ENCODE assay signal across 8 cellular contexts in genomic region chr9:100472725-100473261, GRCh38. TPM values are rescaled to one million over a fixed set of nuclear protein-coding genes. Genes with fewer than 3 reads are reported as not detected.
DNase-seq lines count a peak whose midpoint lies in the region; ATAC-seq lines count a peak whose summit lies in the region.

TMEFF1 (plus strand) TSS chr9:100473149; CDS start chr9:100473545, 396 bp downstream.

- H3K9me3 Mint-ChIP-seq in activated CD4-positive, alpha-beta T cell treated with anti-CD3 and anti-CD28 coated beads, Interleukin-2, amount 10 ng/mL, durations not matched to agents 7 days and 5 days, result no peaks in the 10 kb centered on the region

- peak within 1 kb of the TSS in 1 of 2 experiments; percentile 77 for H3K14ac ChIP-seq in mesenchymal stem cell (ENCODE audit: low read length in 2 of 2)

- H3K27me3 ChIP-seq in mesenchymal stem cell (ENCODE audit: control insufficient read depth in 1 of 2, insufficient read depth in 1 of 2, low read length in 2 of 2), result peaks cover 0 to 5% of the 10 kb centered on the region in 2 experiments

- H3K36me3 ChIP-seq in mesenchymal stem cell (ENCODE audit: control insufficient read depth in 1 of 2, insufficient read depth in 2 of 2, low read depth in 1 of 2, low read length in 2 of 2), result no peaks in the 10 kb centered on the region

- peak; percentile 55 for ATAC-seq in GM21825 (IDR thresholded peaks at IDR 0.05; ENCODE audit: unreplicated experiment)
- no peak for ATAC-seq in GM18873 (IDR thresholded peaks at IDR 0.05; ENCODE audit: low FRiP score, unreplicated experiment)

- peak; percentile 96 for DNase-seq in D341Med (ENCODE audit: low spot score)
- peak; percentile 53 for DNase-seq in NCI-H1105 (lab: John Stamatoyannopoulos, UW)
- DNase-seq in activated CD4-positive, alpha-beta T cell treated with anti-CD3 and anti-CD28 coated beads, Interleukin-2, amount 10 ng/mL, durations not matched to agents 7 days and 5 days, result peak; percentile 39
- peak; percentile 5 for DNase-seq in effector CD4-positive, alpha-beta T cell
- DNase-seq in mesenchymal stem cell, result peak; percentile 27
- peak in 5 of 6 experiments; percentile 2 to 31 (median 7) for DNase-seq in stimulated activated naive CD4-positive, alpha-beta T cell (lab: John Stamatoyannopoulos, UW)

- peak within 1 kb of the TSS; percentile 28 to 54 for H3K18ac ChIP-seq in mesenchymal stem cell (ENCODE audit: low read depth in 1 of 2, low read length in 2 of 2)

- H3K4me3 ChIP-seq in mesenchymal stem cell (ENCODE audit: insufficient read depth in 1 of 2, low read depth in 1 of 2, low read length in 2 of 2), result peak within 1 kb of the TSS; percentile 82

- H2BK12ac ChIP-seq in mesenchymal stem cell (ENCODE audit: low read length in 2 of 2), result no peak within 1 kb of the TSS

- peaks cover 48% of the 10 kb centered on the region for H3K27me3 Mint-ChIP-seq in activated CD4-positive, alpha-beta T cell treated with anti-CD3 and anti-CD28 coated beads, Interleukin-2, amount 10 ng/mL, durations not matched to agents 7 days and 5 days

- H3K79me1 ChIP-seq in mesenchymal stem cell (replicated peaks; ENCODE audit: low read length, poor library complexity, severe bottlenecking), result peaks cover 16% of the 10 kb centered on the region

- peak within 1 kb of the TSS in 1 of 2 experiments; percentile 32 for H3K4ac ChIP-seq in mesenchymal stem cell (ENCODE audit: low read depth in 1 of 2, low read length in 2 of 2)

- peak within 1 kb of the TSS; percentile 33 for H2AFZ ChIP-seq in mesenchymal stem cell (ENCODE audit: low read depth, low read length)

- H3K4me3 Mint-ChIP-seq in activated CD4-positive, alpha-beta T cell treated with anti-CD3 and anti-CD28 coated beads, Interleukin-2, amount 10 ng/mL, durations not matched to agents 7 days and 5 days, result peak within 1 kb of the TSS; percentile 59

- no peak within 1 kb of the TSS for H3K27ac ChIP-seq in mesenchymal stem cell (ENCODE audit: low read length, poor library complexity, severe bottlenecking)

- no peak within 1 kb of the TSS for H2BK15ac ChIP-seq in mesenchymal stem cell (ENCODE audit: low read depth, poor library complexity, severe bottlenecking)

- H3K9me3 ChIP-seq in mesenchymal stem cell (ENCODE audit: control insufficient read depth, low read length), result no peaks in the 10 kb centered on the region

- peaks cover 7% of the 10 kb centered on the region for H3K4me1 ChIP-seq in mesenchymal stem cell (ENCODE audit: control insufficient read depth, insufficient read depth, low read depth, low read length)

- H3K4me2 ChIP-seq in mesenchymal stem cell (ENCODE audit: low read length, poor library complexity, severe bottlenecking), result peak within 1 kb of the TSS; percentile 99

- H3K27ac Mint-ChIP-seq in activated CD4-positive, alpha-beta T cell treated with anti-CD3 and anti-CD28 coated beads, Interleukin-2, amount 10 ng/mL, durations not matched to agents 7 days and 5 days, result no peak within 1 kb of the TSS

- peak within 1 kb of the TSS; percentile 28 for H4K91ac ChIP-seq in mesenchymal stem cell (ENCODE audit: low read length)

- H2BK120ac ChIP-seq in mesenchymal stem cell (ENCODE audit: low read depth, low read length), result peak within 1 kb of the TSS; percentile 23

- H2AK5ac ChIP-seq in mesenchymal stem cell (ENCODE audit: low read length, severe bottlenecking), result no peak within 1 kb of the TSS

- H2BK5ac ChIP-seq in mesenchymal stem cell (ENCODE audit: low read depth, low read length, poor library complexity, severe bottlenecking), result no peak within 1 kb of the TSS

- CTCF ChIA-PET in activated CD4-positive, alpha-beta T cell treated with anti-CD3 and anti-CD28 coated beads, Interleukin-2, amount 10 ng/mL, durations not matched to agents 7 days and 5 days (lab: Charles Lee), result no interaction called here

- H3K9ac ChIP-seq in mesenchymal stem cell (ENCODE audit: low read length), result peak within 1 kb of the TSS; percentile 72

- peaks cover 5% of the 10 kb centered on the region for H3K4me1 Mint-ChIP-seq in activated CD4-positive, alpha-beta T cell treated with anti-CD3 and anti-CD28 coated beads, Interleukin-2, amount 10 ng/mL, durations not matched to agents 7 days and 5 days

- peak within 1 kb of the TSS in 1 of 2 experiments; percentile 67 for H3K23ac ChIP-seq in mesenchymal stem cell (ENCODE audit: low read length in 2 of 2)

- POLR2A ChIA-PET in activated CD4-positive, alpha-beta T cell treated with anti-CD3 and anti-CD28 coated beads, Interleukin-2, amount 10 ng/mL, durations not matched to agents 7 days and 5 days (lab: Charles Lee), result no interaction called here

- H4K8ac ChIP-seq in mesenchymal stem cell (ENCODE audit: low read length), result peak within 1 kb of the TSS; percentile 69

- no peaks in the 10 kb centered on the region for H3K36me3 Mint-ChIP-seq in activated CD4-positive, alpha-beta T cell treated with anti-CD3 and anti-CD28 coated beads, Interleukin-2, amount 10 ng/mL, durations not matched to agents 7 days and 5 days (ENCODE audit: low read depth)

- 2% methylated on average over 34 of the region's 51 CpGs for WGBS in mesenchymal stem cell

RNA-seq across cellular contexts. Expression of gene TMEFF1, which starts in this region (rescaled TPM):
- not detected for total RNA-seq in activated CD4-positive, alpha-beta T cell treated with anti-CD3 and anti-CD28 coated beads, Interleukin-2, amount 10 ng/mL, durations not matched to agents 7 days and 5 days
- 0.21 TPM for polyA plus RNA-seq in mesenchymal stem cell (2013, experiment 1 of 2)
- polyA plus RNA-seq in mesenchymal stem cell (2013, experiment 2 of 2), result 0.30 TPM

Comparison
In these comparisons a context has a peak if more than half of its experiments do, and no peak if none do; other contexts are left out.
1. Peak in DNase-seq in activated CD4-positive, alpha-beta T cell treated with anti-CD3 and anti-CD28 coated beads, Interleukin-2, amount 10 ng/mL, durations not matched to agents 7 days and 5 days; RNA of the gene not detected or under 1 TPM.
2. DNase-seq: peak in every context shown above with its lines; median percentile 96 in D341Med; 53 in NCI-H1105; 39 in activated CD4-positive, alpha-beta T cell treated with anti-CD3 and anti-CD28 coated beads, Interleukin-2, amount 10 ng/mL, durations not matched to agents 7 days and 5 days; 27 in mesenchymal stem cell; 7 in stimulated activated naive CD4-positive, alpha-beta T cell; 5 in effector CD4-positive, alpha-beta T cell.